In genomic region chr1:231626951-231627614, GRCh38 we compare ENCODE assay signal across 8 cellular contexts. TPM values are rescaled to one million over a fixed set of nuclear protein-coding genes. Genes with fewer than 3 reads are reported as not detected.
DNase-seq lines count a peak whose midpoint lies in the region; ATAC-seq and TF ChIP-seq lines count a peak whose summit lies in the region.

No MANE protein-coding gene starts in this region.

- no peaks in the 10 kb centered on the region for H3K36me3 ChIP-seq in CD8-positive, alpha-beta T cell (ENCODE audit: insufficient read depth, low read length)
- H3K36me3 ChIP-seq in IMR-90 (ENCODE audit: control insufficient read depth, insufficient read depth, low read length) (no peaks in the 10 kb centered on the region), iPS-20b (ENCODE audit: insufficient read depth, low read depth, low read length) (no peaks in the 10 kb centered on the region), gastrocnemius medialis (no peaks in the 10 kb centered on the region)

- POLR2A ChIA-PET in CD8-positive, alpha-beta T cell (lab: Charles Lee): interaction anchor here (1.1 to 2.1 kb wide), 4 partner anchors 10 to 22 kb away, joined by 3 to 6 read pairs (median 4); no protein-coding TSS in a partner anchor
- POLR2A ChIA-PET in IMR-90 (lab: Charles Lee; ENCODE audit: unreplicated experiment) (no interaction called here), T-cell (lab: Charles Lee) (no interaction called here)

- H2AK9ac ChIP-seq in IMR-90 (replicated peaks; ENCODE audit: low read depth, low read length, poor library complexity): peak overlapping the region; percentile 94

- peaks cover 3% of the 10 kb centered on the region for H3K36me3 Mint-ChIP-seq in CD8-positive, alpha-beta T cell
- H3K36me3 Mint-ChIP-seq in T-cell: no peaks in the 10 kb centered on the region
- H3K36me3 Mint-ChIP-seq in brain: no peaks in the 10 kb centered on the region

- peak overlapping the region; percentile 83 for H3K4me2 ChIP-seq in IMR-90 (ENCODE audit: low read depth, low read length)

- H3K27ac ChIP-seq in CD8-positive, alpha-beta T cell (ENCODE audit: low read depth, low read length): peak overlapping the region; percentile 50
- H3K27ac ChIP-seq in IMR-90 (ENCODE audit: insufficient read depth, low read length) (peak overlapping the region; percentile 25), iPS-20b (ENCODE audit: low read length) (no peak overlapping the region), gastrocnemius medialis (peak overlapping the region; percentile 75 to 80 (median 79))

- H4K8ac ChIP-seq in IMR-90 (ENCODE audit: low read depth in 2 of 2, low read length in 2 of 2): peak overlapping the region; percentile 3 to 70; a peak in 2 of 4 replicates

- H3K9me3 Mint-ChIP-seq in CD8-positive, alpha-beta T cell: no peaks in the 10 kb centered on the region
- H3K9me3 Mint-ChIP-seq in T-cell: no peaks in the 10 kb centered on the region
- H3K9me3 Mint-ChIP-seq in brain: peaks cover 0 to 6% (median 0%) of the 10 kb centered on the region in 5 experiments

- TF ChIP-seq POLR2A in IMR-90 (IDR thresholded peaks at IDR 0.05; ENCODE audit: low read depth, low read length) (no peak), gastrocnemius medialis (IDR thresholded peaks at IDR 0.05) (peak in 1 of 2 donors; percentile 7)

- peak overlapping the region; percentile 71; the same call in 1 of the 2 replicates for H2AK5ac ChIP-seq in IMR-90 (ENCODE audit: low read depth, low read length)

- no peak for TF ChIP-seq RAD21 in IMR-90 (IDR thresholded peaks at IDR 0.05; ENCODE audit: low read length)

- peak overlapping the region; percentile 70 for H3K9ac ChIP-seq in IMR-90 (ENCODE audit: low read depth, low read length)
- H3K9ac ChIP-seq in iPS-20b (ENCODE audit: low read depth, low read length): peak overlapping the region; percentile 64; the same call in 1 of the 2 replicates

- no peak for TF ChIP-seq CTCF in CD8-positive, alpha-beta T cell (IDR thresholded peaks at IDR 0.05)
- no peak for TF ChIP-seq CTCF in GM20000 (IDR thresholded peaks at IDR 0.05; ENCODE audit: extremely low read depth, missing control alignments)
- TF ChIP-seq CTCF in IMR-90 (conservative IDR thresholded peaks at IDR 0.05; ENCODE audit: low read depth, low read length): no peak
- TF ChIP-seq CTCF in brain (conservative IDR thresholded peaks at IDR 0.05): no peak
- TF ChIP-seq CTCF in gastrocnemius medialis (IDR thresholded peaks at IDR 0.05 in 4 of 5, conservative IDR thresholded peaks at IDR 0.05 in 1 of 5): no peak

- H3K23ac ChIP-seq in IMR-90 (ENCODE audit: low read depth, low read length): peak overlapping the region; percentile 52; the same call in 1 of the 2 replicates

- CTCF ChIA-PET in CD8-positive, alpha-beta T cell (lab: Charles Lee): interaction anchor here (1.2 kb wide), 1 partner anchor 24 kb away, joined by 3 read pairs; no protein-coding TSS in a partner anchor
- CTCF ChIA-PET in IMR-90 (lab: Yijun Ruan, JAX): no interaction called here
- CTCF ChIA-PET in T-cell (lab: Charles Lee): no interaction called here

- peak overlapping the region; percentile 42; the same call in 1 of the 2 replicates for H3K56ac ChIP-seq in IMR-90 (ENCODE audit: extremely low read depth, insufficient read depth, low read length)

- 1% methylated on average over 26 of the region's 49 CpGs; no CpG with 5 or more reads in 1 of the 2 experiments for WGBS in IMR-90 (ENCODE audit: extremely low coverage in 2 of 2, insufficient read length in 1 of 2), 2 experiments

- peak overlapping the region; percentile 82 for H3K27ac Mint-ChIP-seq in CD8-positive, alpha-beta T cell
- H3K27ac Mint-ChIP-seq in T-cell (peak overlapping the region; percentile 81 to 89), brain (peak overlapping the region in 3 of 5 experiments; percentile 49 to 79 (median 68))

- peak overlapping the region; percentile 49; the same call in 1 of the 2 replicates for H3K14ac ChIP-seq in IMR-90 (replicated peaks; ENCODE audit: low read depth, low read length)

- no peaks in the 10 kb centered on the region; the same call in 1 of the 2 replicates for H4K20me1 ChIP-seq in IMR-90 (ENCODE audit: insufficient read depth, low read length)

- peak overlapping the region; percentile 89 for H3K4me3 ChIP-seq in CD8-positive, alpha-beta T cell (ENCODE audit: low read depth, low read length)
- H3K4me3 ChIP-seq in IMR-90 (ENCODE audit: insufficient read depth, low read depth, low read length): peak overlapping the region; percentile 77
- peak overlapping the region; percentile 85 for H3K4me3 ChIP-seq in iPS-20b (ENCODE audit: low read length)
- H3K4me3 ChIP-seq in gastrocnemius medialis: peak overlapping the region; percentile 65 to 81 (median 72)

- intact Hi-C loops in CD8-positive, alpha-beta T cell (cut with DNase I, micrococcal nuclease): loop anchor here (1.0 to 10.0 kb wide), 4 partner anchors 14 to 382 kb away; partner anchors contain the start of genes EGLN1 (in 1 of the 2), GNPAT (in 1 of the 2) and TSNAX (in 1 of the 2)
- intact Hi-C loops in IMR-90 (cut with micrococcal nuclease): no loop called here
- intact Hi-C loops in gastrocnemius medialis (cut with DNase I; ENCODE audit: low total_unique reads): no loop called here

- H2BK20ac ChIP-seq in IMR-90 (ENCODE audit: low read depth, low read length): no peak overlapping the region

- H3K4me3 Mint-ChIP-seq in CD8-positive, alpha-beta T cell: peak overlapping the region; percentile 96
- H3K4me3 Mint-ChIP-seq in T-cell (peak overlapping the region; percentile 85 to 94 (median 86)), brain (peak overlapping the region; percentile 79 to 93 (median 90))

- no peak overlapping the region; the same call in 1 of the 2 replicates for H4K5ac ChIP-seq in IMR-90 (ENCODE audit: low read depth, low read length)

- no peaks in the 10 kb centered on the region for H3K27me3 ChIP-seq in CD8-positive, alpha-beta T cell (ENCODE audit: insufficient read depth, low read length)
- H3K27me3 ChIP-seq in IMR-90 (ENCODE audit: control insufficient read depth, insufficient read depth, low read length): no peaks in the 10 kb centered on the region; the same call in 1 of the 2 replicates
- peaks cover 52% of the 10 kb centered on the region for H3K27me3 ChIP-seq in iPS-20b (ENCODE audit: insufficient read depth, low read length)
- no peaks in the 10 kb centered on the region for H3K27me3 ChIP-seq in gastrocnemius medialis

- peak overlapping the region; percentile 22 for H2BK5ac ChIP-seq in IMR-90 (ENCODE audit: low read depth, low read length, poor library complexity, severe bottlenecking)

- dilution Hi-C loops in IMR-90 (cut with HindIII; ENCODE audit: low sequenced_read_pairs, unreplicated experiment): no loop called here

- H3K18ac ChIP-seq in IMR-90 (ENCODE audit: low read depth, low read length): peak overlapping the region; percentile 24; the same call in 1 of the 2 replicates

- peaks cover 0 to 25% of the 10 kb centered on the region in 2 experiments; a peak in 3 of 4 replicates for H3K79me1 ChIP-seq in IMR-90 (ENCODE audit: low read depth in 1 of 2, low read length in 2 of 2)

- peaks cover 26% of the 10 kb centered on the region for H3K4me1 ChIP-seq in CD8-positive, alpha-beta T cell (ENCODE audit: insufficient read depth, low read length)
- H3K4me1 ChIP-seq in IMR-90 (ENCODE audit: control insufficient read depth, insufficient read depth, low read length): peaks cover 11% of the 10 kb centered on the region
- H3K4me1 ChIP-seq in iPS-20b (ENCODE audit: insufficient read depth, low read length): peaks cover 3% of the 10 kb centered on the region; the same call in 1 of the 2 replicates
- H3K4me1 ChIP-seq in gastrocnemius medialis: peaks cover 5 to 24% of the 10 kb centered on the region in 2 donors

- peak in 5 of 7 experiments; percentile 35 to 62 (median 48) for DNase-seq in CD8-positive, alpha-beta T cell
- peak; percentile 66 for DNase-seq in GM20000 (ENCODE audit: low spot score)
- DNase-seq in IMR-90: peak; percentile 43
- peak in 30 of 34 experiments; percentile 12 to 61 (median 30) for DNase-seq in T-cell
- DNase-seq in gastrocnemius medialis: peak; percentile 42 to 61
- DNase-seq in GM19240 (ENCODE audit: insufficient read length, low spot score): no peak

- BruUV-seq in IMR-90 (replicated peaks; lab: Mats Ljungman, UMichigan): no TSS peak

- H2BK120ac ChIP-seq in IMR-90 (ENCODE audit: low read depth, low read length): peak overlapping the region; percentile 56; the same call in 1 of the 2 replicates

- peaks cover 43% of the 10 kb centered on the region for H3K4me1 Mint-ChIP-seq in CD8-positive, alpha-beta T cell (ENCODE audit: low read depth)
- H3K4me1 Mint-ChIP-seq in T-cell (peaks cover 38 to 50% (median 38%) of the 10 kb centered on the region in 3 donors), brain (peaks cover 31% of the 10 kb centered on the region)

- H3K27me3 Mint-ChIP-seq in CD8-positive, alpha-beta T cell (ENCODE audit: low read depth): no peaks in the 10 kb centered on the region
- peaks cover 0 to 2% of the 10 kb centered on the region in 2 donors for H3K27me3 Mint-ChIP-seq in T-cell
- peaks cover 10% of the 10 kb centered on the region for H3K27me3 Mint-ChIP-seq in brain

- H2BK15ac ChIP-seq in IMR-90 (ENCODE audit: low read depth, low read length): peak overlapping the region; percentile 34; the same call in 2 of the 3 replicates

- peak; percentile 51 for ATAC-seq in CD8-positive, alpha-beta T cell
- ATAC-seq in IMR-90 (ENCODE audit: low read depth) (peak; percentile 60), T-cell (replicated peaks in 1 of 4) (peak; percentile 54 to 68 (median 63)), gastrocnemius medialis (peak; percentile 63 to 64)

- H4K91ac ChIP-seq in IMR-90 (ENCODE audit: insufficient read depth, low read depth, low read length): peak overlapping the region; percentile 82; the same call in 1 of the 2 replicates

- in situ Hi-C loops in IMR-90 (cut with MboI; ENCODE audit: low sequenced_read_pairs) (no loop called here), gastrocnemius medialis (cut with MboI; ENCODE audit: low sequenced_read_pairs in 4 of 4) (no loop called here)

- H3K4ac ChIP-seq in IMR-90 (ENCODE audit: low read depth, low read length): peak overlapping the region; percentile 90

- no peaks in the 10 kb centered on the region for H3K9me3 ChIP-seq in CD8-positive, alpha-beta T cell (ENCODE audit: low read length)
- H3K9me3 ChIP-seq in IMR-90 (ENCODE audit: control insufficient read depth, insufficient read depth, low read length): no peaks in the 10 kb centered on the region
- H3K9me3 ChIP-seq in iPS-20b (ENCODE audit: insufficient read depth, low read depth, low read length): no peaks in the 10 kb centered on the region
- H3K9me3 ChIP-seq in gastrocnemius medialis: no peaks in the 10 kb centered on the region

- H2AFZ ChIP-seq in IMR-90 (replicated peaks; ENCODE audit: low read length, poor library complexity): peak overlapping the region; percentile 92

- H3K9me1 ChIP-seq in IMR-90 (ENCODE audit: insufficient read depth, low read length): peaks cover 16% of the 10 kb centered on the region

RNA-seq across cellular contexts. Expression of gene DISC1, which starts 0.5 kb away (rescaled TPM):
- 10 to 100 TPM in 1 of 2 experiments, 1 to 10 TPM in 1; 9.6 to 10.1 TPM for total RNA-seq in CD8-positive, alpha-beta T cell
- 6.1 and 7.0 TPM in 2 replicates for total RNA-seq in IMR-90 (2012; rRNA removed)
- polyA plus RNA-seq in IMR-90 (2012; rRNA removed): 1.8 and 2.2 TPM in 2 replicates
- 1.1 and 1.7 TPM in 2 replicates for polyA plus RNA-seq in IMR-90 (2012; cell fraction: cytosol; rRNA removed)
- 3.9 and 6.5 TPM in 2 replicates for polyA plus RNA-seq in IMR-90 (2012; cell fraction: nucleus; rRNA removed; ENCODE audit: low replicate concordance)
- 10 to 100 TPM; 12.9 to 37.0 (median 14.6) TPM for total RNA-seq in T-cell
- polyA plus RNA-seq in brain (ENCODE audit: insufficient read depth, low read depth, low replicate concordance): 3.3 TPM
- 1 to 10 TPM; 2.3 to 5.8 (median 2.6) TPM for total RNA-seq in gastrocnemius medialis

Comparison
In these comparisons a context has a peak if more than half of its experiments do, and no peak if none do; other contexts are left out.
1. intact Hi-C loops: an anchor here in CD8-positive, alpha-beta T cell (1.0 to 10.0 kb wide); none called in IMR-90 and gastrocnemius medialis.